ENCODE assay signal across 1 cellular context in genomic region chr15:41465822-41466421, GRCh38.
TF ChIP-seq lines count a peak whose summit lies in the region.

No MANE protein-coding gene starts in this region.

TF ChIP-seq in H1, 55 proteins besides CTCF, POLR2A, EP300 and RAD21:
- TF ChIP-seq SP4 (IDR thresholded peaks at IDR 0.05; ENCODE audit: low read length): no peak
- TF ChIP-seq RBBP5 (IDR thresholded peaks at IDR 0.05; ENCODE audit: borderline replicate concordance, low read depth, low read length): no peak
- no peak for TF ChIP-seq GTF2F1 (IDR thresholded peaks at IDR 0.05; ENCODE audit: borderline replicate concordance, low read depth, low read length)
- TF ChIP-seq USF2 (IDR thresholded peaks at IDR 0.05; ENCODE audit: low read length): no peak
- no peak for TF ChIP-seq SIX5 (IDR thresholded peaks at IDR 0.05; ENCODE audit: low read depth, low read length)
- no peak for TF ChIP-seq TAF7 (optimal IDR thresholded peaks at IDR 0.05; ENCODE audit: borderline replicate concordance, low read depth, low read length)
- TF ChIP-seq TBP (IDR thresholded peaks at IDR 0.05; ENCODE audit: low read depth, low read length): no peak
- TF ChIP-seq ZNF274 (IDR thresholded peaks at IDR 0.05; ENCODE audit: borderline replicate concordance, extremely low read depth, low read length): no peak
- no peak for TF ChIP-seq SAP30 (IDR thresholded peaks at IDR 0.05; ENCODE audit: insufficient read depth, insufficient replicate concordance, low read length)
- TF ChIP-seq POLR2AphosphoS5 (IDR thresholded peaks at IDR 0.05; ENCODE audit: low read depth, low read length): no peak
TF ChIP-seq in H1: peak in this region for 0.
